Comparison of ENCODE assay signal across 26 cellular contexts in genomic region chr1:222093518-222093917, GRCh38.
DNase-seq lines count a peak whose midpoint lies in the region; ATAC-seq, FAIRE-seq and TF ChIP-seq lines count a peak whose summit lies in the region.
"Had no signal": no experiment of that assay in that cellular context is flagged by ENCODE, and none has a peak within 500 bp of the region (broad histone marks: within the 10 kb centered on the region; RNA-seq: fewer than 3 reads in every experiment).

No MANE protein-coding gene starts in this region.

- CTCF ChIA-PET in HepG2 (lab: Yijun Ruan, JAX; ENCODE audit: low intra/inter-chr PET ratio, low total read pairs): no interaction called here

- no peak overlapping the region for H2AFZ ChIP-seq in HepG2 (ENCODE audit: low read length)

- WGBS in liver: 35% methylated on average over 4 of the region's 4 CpGs
- 29% methylated on average over 4 of the region's 4 CpGs for WGBS in HepG2 (ENCODE audit: low lambda C conversion rate)

- TF ChIP-seq RAD21 in liver (IDR thresholded peaks at IDR 0.05): no peak
- no peak for TF ChIP-seq RAD21 in HepG2 (CRISPR knock-in tag; IDR thresholded peaks at IDR 0.05)

- no peak overlapping the region for H3K9ac ChIP-seq in liver (ENCODE audit: low read depth in 1 of 2, low read length in 2 of 2)
- H3K9ac ChIP-seq in HepG2 (ENCODE audit: insufficient read depth, low read depth, low read length): no peak overlapping the region
- H3K9ac ChIP-seq: BLaER1 had no signal

- in situ Hi-C loops in HepG2 (cut with HindIII; ENCODE audit: extremely low pct_ligation_motif_present, low pct_unique_long_range_greater_than_20kb): no loop called here

- no peak for DNase-seq in HepG2 (ENCODE audit: low spot score)
- DNase-seq in left lobe of liver (ENCODE audit: low spot score): no peak
- peak; percentile 26 for DNase-seq in renal cortical epithelial cell (ENCODE audit: low read depth)
- DNase-seq in stimulated activated naive CD4-positive, alpha-beta T cell (lab: John Stamatoyannopoulos, UW): no peak
- DNase-seq: 8988T; ACHN; BE2C; C1 segment of cervical spinal cord; CD4-positive, alpha-beta memory T cell; CD4-positive, CD25-positive, alpha-beta regulatory T cell; CD8-positive, alpha-beta memory T cell; COR-L47; DMS 273 treated with DMSO at 0.1 percent for 48 hours; DMS153; DMS53; DMS79; DND-41; EL; GDM1 had no signal

- TF ChIP-seq POLR2A in HepG2 (IDR thresholded peaks at IDR 0.05; ENCODE audit: insufficient read depth in 1 of 2, low read depth in 2 of 2, low read length in 2 of 2): no peak

- no peak for TF ChIP-seq EP300 in HepG2 (IDR thresholded peaks at IDR 0.05; ENCODE audit: low read depth in 2 of 2, low read length in 2 of 2)
- no peak for TF ChIP-seq EP300 in HepG2 (CRISPR knock-in tag; IDR thresholded peaks at IDR 0.05; ENCODE audit: borderline replicate concordance)

- no peaks in the 10 kb centered on the region for H3K9me3 ChIP-seq in liver (ENCODE audit: control insufficient read depth in 4 of 4, low read length in 3 of 4)
- no peaks in the 10 kb centered on the region for H3K9me3 ChIP-seq in HepG2 (ENCODE audit: low read length)
- H3K9me3 ChIP-seq: BE2C, BLaER1 had no signal

- H3K4me3 ChIP-seq in liver (ENCODE audit: low read depth in 1 of 3, low read length in 3 of 3) (no peak overlapping the region), HepG2 (replicated peaks in 1 of 3; ENCODE audit: insufficient read depth in 1 of 3, low read depth in 2 of 3, low read length in 3 of 3) (no peak overlapping the region)
- H3K4me3 ChIP-seq: BLaER1, GM12878 had no signal

- no peaks in the 10 kb centered on the region for H3K27me3 ChIP-seq in liver (ENCODE audit: control insufficient read depth in 4 of 4, insufficient read depth in 4 of 4, low read length in 3 of 4)
- no peaks in the 10 kb centered on the region; a peak in 1 of 5 replicates for H3K27me3 ChIP-seq in HepG2 (ENCODE audit: control insufficient read depth in 1 of 2, insufficient read depth in 2 of 2, low read length in 2 of 2)
- H3K27me3 ChIP-seq: BE2C, BLaER1 had no signal

- H3K36me3 ChIP-seq in liver (ENCODE audit: control insufficient read depth in 4 of 4, insufficient read depth in 3 of 4, low read depth in 1 of 4, low read length in 3 of 4) (no peaks in the 10 kb centered on the region), HepG2 (replicated peaks in 1 of 2; ENCODE audit: control insufficient read depth in 1 of 2, insufficient read depth in 2 of 2, low read length in 2 of 2) (no peaks in the 10 kb centered on the region)
- H3K36me3 ChIP-seq: BE2C, BLaER1 had no signal

- H3K27ac ChIP-seq in liver (ENCODE audit: low read depth in 1 of 2, low read length in 2 of 2) (no peak overlapping the region), HepG2 (ENCODE audit: extremely low read length, insufficient read depth, low read length) (no peak overlapping the region)
- H3K27ac ChIP-seq: BLaER1 had no signal

- BruUV-seq in HepG2 (replicated peaks; lab: Mats Ljungman, UMichigan): no TSS peak

- intact Hi-C loops in HepG2 (cut with micrococcal nuclease; ENCODE audit: unreplicated experiment): no loop called here

- no peak for TF ChIP-seq CTCF in liver (IDR thresholded peaks at IDR 0.05; ENCODE audit: low read depth, low read length, missing input control)
- TF ChIP-seq CTCF in HepG2 (CRISPR knock-in tag; IDR thresholded peaks at IDR 0.05): no peak

- POLR2A ChIA-PET in HepG2 (lab: Yijun Ruan, JAX): no interaction called here

- no peak for ATAC-seq in HepG2
- ATAC-seq in left lobe of liver: peak; percentile 29
- ATAC-seq in HG03097 (IDR thresholded peaks at IDR 0.05; ENCODE audit: low FRiP score, unreplicated experiment): no peak
- ATAC-seq: GM12878 had no signal

- FAIRE-seq in HepG2 (lab: Jason Lieb, UNC): no peak
- FAIRE-seq: A204.1, GM12878, GM12892, GM18507 had no signal

- peaks cover 2 to 40% (median 13%) of the 10 kb centered on the region in 4 donors for H3K4me1 ChIP-seq in liver (ENCODE audit: control insufficient read depth in 4 of 4, insufficient read depth in 4 of 4, low read length in 3 of 4)
- no peaks in the 10 kb centered on the region for H3K4me1 ChIP-seq in HepG2 (ENCODE audit: insufficient read depth, low read length)
- H3K4me1 ChIP-seq: BE2C, BLaER1 had no signal

- no peaks in the 10 kb centered on the region for H3K79me2 ChIP-seq in HepG2 (ENCODE audit: insufficient read depth, low read length)

- no peaks in the 10 kb centered on the region for H4K20me1 ChIP-seq in HepG2 (ENCODE audit: insufficient read depth, low read length)
- H4K20me1 ChIP-seq: BLaER1 had no signal

- H3K4me2 ChIP-seq in HepG2 (ENCODE audit: low read depth, low read length): no peak overlapping the region
- H3K4me2 ChIP-seq: BLaER1 had no signal

TF ChIP-seq in liver, 16 proteins besides CTCF, POLR2A, EP300 and RAD21 (continues in another document):
- TF ChIP-seq HNF4A (conservative IDR thresholded peaks at IDR 0.05): no peak
- TF ChIP-seq GABPA (IDR thresholded peaks at IDR 0.05 in 1 of 2, conservative IDR thresholded peaks at IDR 0.05 in 1 of 2): no peak
- TF ChIP-seq FOXA2 (IDR thresholded peaks at IDR 0.05): no peak
- TF ChIP-seq TAF1 (conservative IDR thresholded peaks at IDR 0.05): no peak
- no peak for TF ChIP-seq JUND (IDR thresholded peaks at IDR 0.05)
- peak; percentile 18 for TF ChIP-seq SP1 (IDR thresholded peaks at IDR 0.05)
- TF ChIP-seq, protein P1, sequence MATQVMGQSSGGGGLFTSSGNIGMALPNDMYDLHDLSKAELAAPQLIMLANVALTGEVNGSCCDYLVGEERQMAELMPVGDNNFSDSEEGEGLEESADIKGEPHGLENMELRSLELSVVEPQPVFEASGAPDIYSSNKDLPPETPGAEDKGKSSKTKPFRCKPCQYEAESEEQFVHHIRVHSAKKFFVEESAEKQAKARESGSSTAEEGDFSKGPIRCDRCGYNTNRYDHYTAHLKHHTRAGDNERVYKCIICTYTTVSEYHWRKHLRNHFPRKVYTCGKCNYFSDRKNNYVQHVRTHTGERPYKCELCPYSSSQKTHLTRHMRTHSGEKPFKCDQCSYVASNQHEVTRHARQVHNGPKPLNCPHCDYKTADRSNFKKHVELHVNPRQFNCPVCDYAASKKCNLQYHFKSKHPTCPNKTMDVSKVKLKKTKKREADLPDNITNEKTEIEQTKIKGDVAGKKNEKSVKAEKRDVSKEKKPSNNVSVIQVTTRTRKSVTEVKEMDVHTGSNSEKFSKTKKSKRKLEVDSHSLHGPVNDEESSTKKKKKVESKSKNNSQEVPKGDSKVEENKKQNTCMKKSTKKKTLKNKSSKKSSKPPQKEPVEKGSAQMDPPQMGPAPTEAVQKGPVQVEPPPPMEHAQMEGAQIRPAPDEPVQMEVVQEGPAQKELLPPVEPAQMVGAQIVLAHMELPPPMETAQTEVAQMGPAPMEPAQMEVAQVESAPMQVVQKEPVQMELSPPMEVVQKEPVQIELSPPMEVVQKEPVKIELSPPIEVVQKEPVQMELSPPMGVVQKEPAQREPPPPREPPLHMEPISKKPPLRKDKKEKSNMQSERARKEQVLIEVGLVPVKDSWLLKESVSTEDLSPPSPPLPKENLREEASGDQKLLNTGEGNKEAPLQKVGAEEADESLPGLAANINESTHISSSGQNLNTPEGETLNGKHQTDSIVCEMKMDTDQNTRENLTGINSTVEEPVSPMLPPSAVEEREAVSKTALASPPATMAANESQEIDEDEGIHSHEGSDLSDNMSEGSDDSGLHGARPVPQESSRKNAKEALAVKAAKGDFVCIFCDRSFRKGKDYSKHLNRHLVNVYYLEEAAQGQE (IDR thresholded peaks at IDR 0.05): no peak
- no peak for TF ChIP-seq FOXA1 (IDR thresholded peaks at IDR 0.05)
- TF ChIP-seq HNF4G (IDR thresholded peaks at IDR 0.05): no peak
- peak; percentile 34 for TF ChIP-seq YY1 (IDR thresholded peaks at IDR 0.05)
- TF ChIP-seq EGR1 (IDR thresholded peaks at IDR 0.05; ENCODE audit: low read depth in 2 of 2): no peak
- TF ChIP-seq RXRA (IDR thresholded peaks at IDR 0.05): peak in 1 of 2 donors; percentile 27

TF ChIP-seq in HepG2, 621 proteins besides CTCF, POLR2A, EP300 and RAD21:
- TF ChIP-seq ZSCAN5A (CRISPR knock-in tag; IDR thresholded peaks at IDR 0.05; ENCODE audit: borderline replicate concordance): no peak
- TF ChIP-seq TMF1 (CRISPR knock-in tag; IDR thresholded peaks at IDR 0.05; ENCODE audit: low read depth): no peak
- TF ChIP-seq SATB2 (CRISPR knock-in tag; IDR thresholded peaks at IDR 0.05): no peak
- TF ChIP-seq CBFB (CRISPR knock-in tag; IDR thresholded peaks at IDR 0.05): no peak
- no peak for TF ChIP-seq AGO2 (optimal IDR thresholded peaks at IDR 0.05; ENCODE audit: low read depth, low read length)
- no peak for TF ChIP-seq BRCA1 (CRISPR knock-in tag; IDR thresholded peaks at IDR 0.05)
- no peak for TF ChIP-seq MEIS2 (CRISPR knock-in tag; IDR thresholded peaks at IDR 0.05)
- no peak for TF ChIP-seq ZIK1 (CRISPR knock-in tag; IDR thresholded peaks at IDR 0.05; ENCODE audit: borderline replicate concordance, low read depth)
- no peak for TF ChIP-seq XBP1 (CRISPR knock-in tag; IDR thresholded peaks at IDR 0.05)
- no peak for TF ChIP-seq BORCS8-MEF2B (CRISPR knock-in tag; IDR thresholded peaks at IDR 0.05)
